Comparison of ENCODE assay signal across 22 cellular contexts in genomic region chr7:2006921-2007381, GRCh38.
A peak's percentile ranks its signal among the peaks of the same experiment; 100 is the strongest.
DNase-seq lines count a peak whose midpoint lies in the region; ATAC-seq and TF ChIP-seq lines count a peak whose summit lies in the region.
"Had no signal": no experiment of that assay in that cellular context is flagged by ENCODE, and none has a peak within 500 bp of the region (broad histone marks: within the 10 kb centered on the region; RNA-seq: fewer than 3 reads in every experiment).

No MANE protein-coding gene starts in this region.

- no peak overlapping the region for H3K27ac ChIP-seq in left ventricle myocardium inferior (replicated peaks)
- H3K27ac ChIP-seq in neural progenitor cell = no peak overlapping the region
- no peak overlapping the region for H3K27ac ChIP-seq in upper lobe of left lung
- H3K27ac ChIP-seq: hepatocyte had no signal

- no peak for TF ChIP-seq EP300 in upper lobe of left lung (IDR thresholded peaks at IDR 0.05)

- no peak overlapping the region for H2AFZ ChIP-seq in neural progenitor cell (replicated peaks)
- H2AFZ ChIP-seq: hepatocyte had no signal

- TF ChIP-seq CTCF in left ventricle myocardium inferior (IDR thresholded peaks at IDR 0.05; ENCODE audit: borderline replicate concordance) (no peak), glutamatergic neuron (IDR thresholded peaks at IDR 0.05; ENCODE audit: partially characterized antibody, unreplicated experiment) (no peak), neural progenitor cell (IDR thresholded peaks at IDR 0.05) (no peak), upper lobe of left lung (IDR thresholded peaks at IDR 0.05) (no peak)

- H3F3A ChIP-seq in neural progenitor cell (ENCODE audit: low read depth) = no peaks in the 10 kb centered on the region

- H3K9me3 Mint-ChIP-seq in glutamatergic neuron (ENCODE audit: unreplicated experiment) (peaks cover 13% of the 10 kb centered on the region), neural progenitor cell (no peaks in the 10 kb centered on the region)
- H3K9me3 Mint-ChIP-seq: activated T-cell treated with anti-CD3 and anti-CD28 coated beads, Interleukin-2, amount 50 U/mL, for 24 hours; CD4-positive, alpha-beta T cell; effector memory CD8-positive, alpha-beta T cell; stimulated activated naive CD8-positive, alpha-beta T cell treated with anti-CD3 and anti-CD28 coated beads, Interleukin-15, Interleukin-2, amounts not matched to agents 100 ng/mL and 50 ng/mL, for 24 hours had no signal

- H3K36me3 Mint-ChIP-seq in glutamatergic neuron (ENCODE audit: unreplicated experiment) = no peaks in the 10 kb centered on the region
- no peaks in the 10 kb centered on the region for H3K36me3 Mint-ChIP-seq in neural progenitor cell

- H3K36me3 ChIP-seq in left ventricle myocardium inferior (no peaks in the 10 kb centered on the region), neural progenitor cell (no peaks in the 10 kb centered on the region), upper lobe of left lung (peaks cover 0 to 5% (median under 1%) of the 10 kb centered on the region in 4 donors)

- peak; percentile 67 for DNase-seq in Right ventricle myocardium inferior (ENCODE audit: missing footprints)
- DNase-seq in left ventricle myocardium inferior = no peak
- DNase-seq in glutamatergic neuron = peak; percentile 26
- no peak for DNase-seq in neural progenitor cell (ENCODE audit: low spot score)
- peak; percentile 18 to 75 for DNase-seq in upper lobe of left lung
- DNase-seq in NCI-H524 treated with DMSO at 0.1 percent for 48 hours (lab: John Stamatoyannopoulos, UW) = no peak
- no peak for DNase-seq in Kasumi-1 (lab: John Stamatoyannopoulos, UW)
- DNase-seq: activated CD4-positive, alpha-beta T cell treated with anti-CD3 and anti-CD28 coated beads, Interleukin-2, amount 50 U/mL, for 1 hour; activated T-cell treated with anti-CD3 and anti-CD28 coated beads, Interleukin-2, amount 50 U/mL, for 24 hours; DMS79; effector memory CD8-positive, alpha-beta T cell; HCEC 1CT; Karpas-422; kidney glomerular epithelial cell; NCI-H1436; NCI-H2171 treated with DMSO at 0.1 percent for 48 hours; NCI-H774; stimulated activated CD4-positive, alpha-beta T cell treated with anti-CD3 and anti-CD28 coated beads, Interleukin-15, amount 100 ng/mL, for 24 hours had no signal

- H3K9me3 ChIP-seq in left ventricle myocardium inferior (replicated peaks) (no peaks in the 10 kb centered on the region), neural progenitor cell (ENCODE audit: low read depth) (no peaks in the 10 kb centered on the region), upper lobe of left lung (no peaks in the 10 kb centered on the region)

- peaks cover 23% of the 10 kb centered on the region for H3K4me1 Mint-ChIP-seq in glutamatergic neuron (ENCODE audit: low read depth, unreplicated experiment)
- peaks cover 28% of the 10 kb centered on the region for H3K4me1 Mint-ChIP-seq in neural progenitor cell

- peak overlapping the region; percentile 8 for H3K4me2 ChIP-seq in neural progenitor cell
- H3K4me2 ChIP-seq: hepatocyte had no signal

- no peaks in the 10 kb centered on the region for H3K79me2 ChIP-seq in neural progenitor cell (ENCODE audit: low read depth)
- H3K79me2 ChIP-seq: hepatocyte had no signal

- no peaks in the 10 kb centered on the region for H3K27me3 ChIP-seq in left ventricle myocardium inferior (ENCODE audit: low read depth)
- no peaks in the 10 kb centered on the region for H3K27me3 ChIP-seq in neural progenitor cell
- no peaks in the 10 kb centered on the region for H3K27me3 ChIP-seq in upper lobe of left lung
- H3K27me3 ChIP-seq: hepatocyte had no signal

- H3K27ac Mint-ChIP-seq in glutamatergic neuron (ENCODE audit: unreplicated experiment) (no peak overlapping the region), neural progenitor cell (peak overlapping the region; percentile 4)
- H3K27ac Mint-ChIP-seq: activated T-cell treated with anti-CD3 and anti-CD28 coated beads, Interleukin-2, amount 50 U/mL, for 24 hours; CD4-positive, alpha-beta T cell; stimulated activated naive CD8-positive, alpha-beta T cell treated with anti-CD3 and anti-CD28 coated beads, Interleukin-15, Interleukin-2, amounts not matched to agents 100 ng/mL and 50 ng/mL, for 24 hours had no signal

- no peak for TF ChIP-seq POLR2A in upper lobe of left lung (IDR thresholded peaks at IDR 0.05)

- H3K4me1 ChIP-seq in left ventricle myocardium inferior (peaks cover 40% of the 10 kb centered on the region), neural progenitor cell (peaks cover 12% of the 10 kb centered on the region), upper lobe of left lung (no peaks in the 10 kb centered on the region)

- ATAC-seq in Right ventricle myocardium inferior (no peak), upper lobe of left lung (ENCODE audit: low FRiP score in 2 of 2) (no peak), GM21825 (IDR thresholded peaks at IDR 0.05; ENCODE audit: unreplicated experiment) (no peak)
- ATAC-seq: effector memory CD8-positive, alpha-beta T cell had no signal

- H4K20me1 ChIP-seq in neural progenitor cell (ENCODE audit: low read depth) = no peaks in the 10 kb centered on the region

- H3K4me3 Mint-ChIP-seq in glutamatergic neuron (ENCODE audit: unreplicated experiment) (no peak overlapping the region), neural progenitor cell (no peak overlapping the region)
- H3K4me3 Mint-ChIP-seq: activated T-cell treated with anti-CD3 and anti-CD28 coated beads, Interleukin-2, amount 50 U/mL, for 24 hours; CD4-positive, alpha-beta T cell; effector memory CD8-positive, alpha-beta T cell; stimulated activated naive CD8-positive, alpha-beta T cell treated with anti-CD3 and anti-CD28 coated beads, Interleukin-15, Interleukin-2, amounts not matched to agents 100 ng/mL and 50 ng/mL, for 24 hours had no signal

- no peak overlapping the region for H3K9ac ChIP-seq in neural progenitor cell

- H3K27me3 Mint-ChIP-seq in glutamatergic neuron (ENCODE audit: unreplicated experiment) = peaks cover 8% of the 10 kb centered on the region
- H3K27me3 Mint-ChIP-seq in neural progenitor cell (ENCODE audit: insufficient read depth, low read depth) = peaks cover 6% of the 10 kb centered on the region
- H3K27me3 Mint-ChIP-seq: activated T-cell treated with anti-CD3 and anti-CD28 coated beads, Interleukin-2, amount 50 U/mL, for 24 hours; CD4-positive, alpha-beta T cell; effector memory CD8-positive, alpha-beta T cell; stimulated activated naive CD8-positive, alpha-beta T cell treated with anti-CD3 and anti-CD28 coated beads, Interleukin-15, Interleukin-2, amounts not matched to agents 100 ng/mL and 50 ng/mL, for 24 hours had no signal

- H3K4me3 ChIP-seq in left ventricle myocardium inferior (no peak overlapping the region), neural progenitor cell (no peak overlapping the region), upper lobe of left lung (no peak overlapping the region)
- H3K4me3 ChIP-seq: hepatocyte had no signal

- intact Hi-C loops in Right ventricle myocardium inferior (cut with DNase I) (loop anchor here (5.0 kb wide), 1 partner anchor 40 kb away; no protein-coding TSS in a partner anchor), left ventricle myocardium inferior (cut with micrococcal nuclease) (no loop called here)

- WGBS in upper lobe of left lung, 2 donors = 92 to 94% methylated on average over 21 to 22 of the region's 22 CpGs

Comparison
In these comparisons a context has a peak if more than half of its experiments do, and no peak if none do; other contexts are left out.
1. DNase-seq: peak in Right ventricle myocardium inferior (single experiment), glutamatergic neuron (single experiment) and upper lobe of left lung (2 of 2); none in left ventricle myocardium inferior (single experiment), neural progenitor cell (single experiment), NCI-H524 treated with DMSO at 0.1 percent for 48 hours (single experiment) and Kasumi-1 (0 of 2).